Comparison of ENCODE assay signal across 1 cellular context in the genomic region with DNA sequence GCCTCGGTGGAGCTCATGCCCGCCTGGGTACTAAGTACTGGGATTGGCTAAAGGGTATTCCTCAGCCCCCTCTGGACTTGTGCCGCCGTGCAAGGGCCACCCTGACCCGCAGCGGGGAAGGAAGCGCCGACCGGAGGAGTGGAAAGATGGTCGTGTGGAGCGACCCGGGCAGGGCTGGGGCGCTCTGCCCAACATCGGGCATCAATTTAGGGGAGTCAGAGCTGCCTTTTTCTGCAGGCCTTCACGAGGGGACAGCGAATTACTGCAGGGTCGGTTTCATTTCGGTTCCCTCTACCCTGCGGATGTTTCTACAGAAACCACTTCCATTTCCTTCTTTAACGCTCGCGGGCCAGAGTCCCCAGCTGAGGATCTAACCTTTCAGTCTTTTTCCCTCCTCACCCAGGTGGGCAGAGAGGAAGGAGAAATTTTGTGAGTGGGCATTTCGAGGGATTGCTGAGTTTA.
TF ChIP-seq lines count a peak whose summit lies in the region.

No MANE protein-coding gene starts in this region.

TF ChIP-seq in GM12878, 131 proteins besides CTCF, POLR2A, EP300 and RAD21:
- TF ChIP-seq SIX5 (IDR thresholded peaks at IDR 0.05; ENCODE audit: low read depth, low read length, severe bottlenecking) (no peak), ESRRA (IDR thresholded peaks at IDR 0.05; ENCODE audit: low read length) (no peak), SIN3A (IDR thresholded peaks at IDR 0.05; ENCODE audit: low read depth, low read length) (no peak), CEBPB (IDR thresholded peaks at IDR 0.05; ENCODE audit: borderline replicate concordance in 1 of 2, low read depth in 2 of 2, low read length in 2 of 2) (no peak), ATF2 (IDR thresholded peaks at IDR 0.05; ENCODE audit: low read length) (no peak; the same call in 1 of the 2 replicates), ZNF622 (IDR thresholded peaks at IDR 0.05) (no peak), RUNX3 (IDR thresholded peaks at IDR 0.05; ENCODE audit: low read length) (peak; percentile 27; the same call in 1 of the 2 replicates), FOS (IDR thresholded peaks at IDR 0.05; ENCODE audit: borderline replicate concordance, extremely low read depth, insufficient read length) (no peak), LARP7 (IDR thresholded peaks at IDR 0.05) (no peak), ETV6 (conservative IDR thresholded peaks at IDR 0.05 in 1 of 2, IDR thresholded peaks at IDR 0.05 in 1 of 2; ENCODE audit: borderline replicate concordance in 1 of 2, low read depth in 1 of 2) (0 out of 4 replicates have a peak, but pooled peaks of 1 of the 2 experiments have one; percentile 2), EED (IDR thresholded peaks at IDR 0.05; ENCODE audit: low read depth) (no peak), GATAD2B (conservative IDR thresholded peaks at IDR 0.05; ENCODE audit: low read depth) (peak; percentile 9; the same call in 1 of the 2 replicates), MLLT1 (IDR thresholded peaks at IDR 0.05) (no peak), NFIC (IDR thresholded peaks at IDR 0.05; ENCODE audit: low read depth, low read length) (peak; percentile 36; the same call in 1 of the 2 replicates), SUZ12 (IDR thresholded peaks at IDR 0.05; ENCODE audit: unreplicated experiment) (no peak), JUND (IDR thresholded peaks at IDR 0.05; ENCODE audit: low read depth, low read length) (no peak), TAF1 (IDR thresholded peaks at IDR 0.05; ENCODE audit: borderline replicate concordance, low read depth, low read length) (peak; percentile 31; the same call in 1 of the 2 replicates), EGR1 (IDR thresholded peaks at IDR 0.05; ENCODE audit: borderline replicate concordance in 1 of 2, low read depth in 2 of 2, low read length in 2 of 2) (peak in 1 of 2 experiments; percentile 77; a peak in 2 of 3 replicates), ZBTB4 (CRISPR knock-in tag; IDR thresholded peaks at IDR 0.05) (no peak), YBX1 (IDR thresholded peaks at IDR 0.05) (no peak), CEBPZ (IDR thresholded peaks at IDR 0.05; ENCODE audit: low read depth, low read length) (no peak), ZNF24 (IDR thresholded peaks at IDR 0.05) (no peak)
- TF ChIP-seq, protein P1, sequence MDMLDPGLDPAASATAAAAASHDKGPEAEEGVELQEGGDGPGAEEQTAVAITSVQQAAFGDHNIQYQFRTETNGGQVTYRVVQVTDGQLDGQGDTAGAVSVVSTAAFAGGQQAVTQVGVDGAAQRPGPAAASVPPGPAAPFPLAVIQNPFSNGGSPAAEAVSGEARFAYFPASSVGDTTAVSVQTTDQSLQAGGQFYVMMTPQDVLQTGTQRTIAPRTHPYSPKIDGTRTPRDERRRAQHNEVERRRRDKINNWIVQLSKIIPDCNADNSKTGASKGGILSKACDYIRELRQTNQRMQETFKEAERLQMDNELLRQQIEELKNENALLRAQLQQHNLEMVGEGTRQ (IDR thresholded peaks at IDR 0.05; ENCODE audit: borderline replicate concordance, low read depth, low read length), result no peak
- TF ChIP-seq, protein P2, sequence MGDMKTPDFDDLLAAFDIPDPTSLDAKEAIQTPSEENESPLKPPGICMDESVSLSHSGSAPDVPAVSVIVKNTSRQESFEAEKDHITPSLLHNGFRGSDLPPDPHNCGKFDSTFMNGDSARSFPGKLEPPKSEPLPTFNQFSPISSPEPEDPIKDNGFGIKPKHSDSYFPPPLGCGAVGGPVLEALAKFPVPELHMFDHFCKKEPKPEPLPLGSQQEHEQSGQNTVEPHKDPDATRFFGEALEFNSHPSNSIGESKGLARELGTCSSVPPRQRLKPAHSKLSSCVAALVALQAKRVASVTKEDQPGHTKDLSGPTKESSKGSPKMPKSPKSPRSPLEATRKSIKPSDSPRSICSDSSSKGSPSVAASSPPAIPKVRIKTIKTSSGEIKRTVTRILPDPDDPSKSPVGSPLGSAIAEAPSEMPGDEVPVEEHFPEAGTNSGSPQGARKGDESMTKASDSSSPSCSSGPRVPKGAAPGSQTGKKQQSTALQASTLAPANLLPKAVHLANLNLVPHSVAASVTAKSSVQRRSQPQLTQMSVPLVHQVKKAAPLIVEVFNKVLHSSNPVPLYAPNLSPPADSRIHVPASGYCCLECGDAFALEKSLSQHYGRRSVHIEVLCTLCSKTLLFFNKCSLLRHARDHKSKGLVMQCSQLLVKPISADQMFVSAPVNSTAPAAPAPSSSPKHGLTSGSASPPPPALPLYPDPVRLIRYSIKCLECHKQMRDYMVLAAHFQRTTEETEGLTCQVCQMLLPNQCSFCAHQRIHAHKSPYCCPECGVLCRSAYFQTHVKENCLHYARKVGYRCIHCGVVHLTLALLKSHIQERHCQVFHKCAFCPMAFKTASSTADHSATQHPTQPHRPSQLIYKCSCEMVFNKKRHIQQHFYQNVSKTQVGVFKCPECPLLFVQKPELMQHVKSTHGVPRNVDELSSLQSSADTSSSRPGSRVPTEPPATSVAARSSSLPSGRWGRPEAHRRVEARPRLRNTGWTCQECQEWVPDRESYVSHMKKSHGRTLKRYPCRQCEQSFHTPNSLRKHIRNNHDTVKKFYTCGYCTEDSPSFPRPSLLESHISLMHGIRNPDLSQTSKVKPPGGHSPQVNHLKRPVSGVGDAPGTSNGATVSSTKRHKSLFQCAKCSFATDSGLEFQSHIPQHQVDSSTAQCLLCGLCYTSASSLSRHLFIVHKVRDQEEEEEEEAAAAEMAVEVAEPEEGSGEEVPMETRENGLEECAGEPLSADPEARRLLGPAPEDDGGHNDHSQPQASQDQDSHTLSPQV (IDR thresholded peaks at IDR 0.05), result no peak
- TF ChIP-seq, protein P3, sequence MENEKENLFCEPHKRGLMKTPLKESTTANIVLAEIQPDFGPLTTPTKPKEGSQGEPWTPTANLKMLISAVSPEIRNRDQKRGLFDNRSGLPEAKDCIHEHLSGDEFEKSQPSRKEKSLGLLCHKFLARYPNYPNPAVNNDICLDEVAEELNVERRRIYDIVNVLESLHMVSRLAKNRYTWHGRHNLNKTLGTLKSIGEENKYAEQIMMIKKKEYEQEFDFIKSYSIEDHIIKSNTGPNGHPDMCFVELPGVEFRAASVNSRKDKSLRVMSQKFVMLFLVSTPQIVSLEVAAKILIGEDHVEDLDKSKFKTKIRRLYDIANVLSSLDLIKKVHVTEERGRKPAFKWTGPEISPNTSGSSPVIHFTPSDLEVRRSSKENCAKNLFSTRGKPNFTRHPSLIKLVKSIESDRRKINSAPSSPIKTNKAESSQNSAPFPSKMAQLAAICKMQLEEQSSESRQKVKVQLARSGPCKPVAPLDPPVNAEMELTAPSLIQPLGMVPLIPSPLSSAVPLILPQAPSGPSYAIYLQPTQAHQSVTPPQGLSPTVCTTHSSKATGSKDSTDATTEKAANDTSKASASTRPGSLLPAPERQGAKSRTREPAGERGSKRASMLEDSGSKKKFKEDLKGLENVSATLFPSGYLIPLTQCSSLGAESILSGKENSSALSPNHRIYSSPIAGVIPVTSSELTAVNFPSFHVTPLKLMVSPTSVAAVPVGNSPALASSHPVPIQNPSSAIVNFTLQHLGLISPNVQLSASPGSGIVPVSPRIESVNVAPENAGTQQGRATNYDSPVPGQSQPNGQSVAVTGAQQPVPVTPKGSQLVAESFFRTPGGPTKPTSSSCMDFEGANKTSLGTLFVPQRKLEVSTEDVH (IDR thresholded peaks at IDR 0.05; ENCODE audit: low read depth, partially characterized antibody), result no peak
